Comparison of ENCODE assay signal across 16 cellular contexts in the genomic region with DNA sequence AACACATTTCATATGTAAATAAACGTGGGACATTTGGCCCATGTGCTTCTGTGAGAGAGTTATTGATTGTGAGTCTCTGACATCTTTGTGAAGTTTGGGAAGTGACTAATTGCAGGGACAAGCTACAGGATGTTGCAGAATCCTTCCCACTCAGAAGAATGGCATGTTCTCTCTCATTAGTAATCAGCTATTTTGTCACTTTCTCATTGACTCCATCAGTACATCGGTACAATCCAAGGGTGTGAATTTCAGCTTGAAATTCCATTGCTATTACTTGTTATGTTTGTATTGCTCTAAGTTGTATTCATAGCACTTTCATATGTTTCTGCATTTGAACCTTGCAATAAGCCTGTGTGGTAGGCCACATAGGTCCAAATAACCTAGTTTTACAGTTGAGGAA.
DNase-seq lines count a peak whose midpoint lies in the region; ATAC-seq lines count a peak whose summit lies in the region.
"Had no signal": no experiment of that assay in that cellular context is flagged by ENCODE, and none has a peak within 500 bp of the region (broad histone marks: within the 10 kb centered on the region; RNA-seq: fewer than 3 reads in every experiment).

No MANE protein-coding gene starts in this region.

- H3K4me1 Mint-ChIP-seq in stimulated activated memory B cell treated with anti-CD40 and anti-IgM and Interleukin-4, amounts not matched to agents 10 μg/mL and 1 μg/mL and 100 μg/mL, for 72 hours, result no peaks in the 10 kb centered on the region
- H3K4me1 Mint-ChIP-seq: activated CD8-positive, alpha-beta memory T cell treated with anti-CD3 and anti-CD28 coated beads, Interleukin-2, amount 10 ng/mL, durations not matched to agents 7 days and 5 days; activated naive CD4-positive, alpha-beta T cell treated with anti-CD3 and anti-CD28 coated beads, Interleukin-2, amount 50 U/mL, for 24 hours had no signal

- H3K9me3 ChIP-seq in SJSA1 (replicated peaks), result 0 out of 2 replicates have a peak, but pooled peaks cover 6% of the 10 kb centered on the region

- H3K4me3 ChIP-seq in SJSA1, result no peak overlapping the region

- no peak for ATAC-seq in stimulated activated memory B cell treated with anti-CD40 and anti-IgM and Interleukin-4, amounts not matched to agents 10 μg/mL and 1 μg/mL and 100 μg/mL, for 72 hours
- ATAC-seq: activated CD8-positive, alpha-beta memory T cell treated with anti-CD3 and anti-CD28 coated beads, Interleukin-2, amount 10 ng/mL, durations not matched to agents 7 days and 5 days had no signal

- H3K36me3 ChIP-seq in SJSA1, result no peaks in the 10 kb centered on the region

- H3K27ac Mint-ChIP-seq in stimulated activated memory B cell treated with anti-CD40 and anti-IgM and Interleukin-4, amounts not matched to agents 10 μg/mL and 1 μg/mL and 100 μg/mL, for 72 hours, result no peak overlapping the region
- H3K27ac Mint-ChIP-seq: activated CD8-positive, alpha-beta memory T cell treated with anti-CD3 and anti-CD28 coated beads, Interleukin-2, amount 10 ng/mL, durations not matched to agents 7 days and 5 days; activated naive CD4-positive, alpha-beta T cell treated with anti-CD3 and anti-CD28 coated beads, Interleukin-2, amount 50 U/mL, for 24 hours had no signal

- H3K36me3 Mint-ChIP-seq in stimulated activated memory B cell treated with anti-CD40 and anti-IgM and Interleukin-4, amounts not matched to agents 10 μg/mL and 1 μg/mL and 100 μg/mL, for 72 hours, result peaks cover 5% of the 10 kb centered on the region
- H3K36me3 Mint-ChIP-seq: activated CD8-positive, alpha-beta memory T cell treated with anti-CD3 and anti-CD28 coated beads, Interleukin-2, amount 10 ng/mL, durations not matched to agents 7 days and 5 days had no signal

- peak overlapping the region; percentile 62 for H3K27ac ChIP-seq in SJSA1
- H3K27ac ChIP-seq: VCaP had no signal

- H3K4me1 ChIP-seq in SJSA1 (replicated peaks), result peaks cover 16% of the 10 kb centered on the region

- H3K4me3 Mint-ChIP-seq in stimulated activated memory B cell treated with anti-CD40 and anti-IgM and Interleukin-4, amounts not matched to agents 10 μg/mL and 1 μg/mL and 100 μg/mL, for 72 hours, result no peak overlapping the region
- H3K4me3 Mint-ChIP-seq: activated CD8-positive, alpha-beta memory T cell treated with anti-CD3 and anti-CD28 coated beads, Interleukin-2, amount 10 ng/mL, durations not matched to agents 7 days and 5 days; activated naive CD4-positive, alpha-beta T cell treated with anti-CD3 and anti-CD28 coated beads, Interleukin-2, amount 50 U/mL, for 24 hours had no signal

- peaks cover 24% of the 10 kb centered on the region for H3K9me3 Mint-ChIP-seq in stimulated activated memory B cell treated with anti-CD40 and anti-IgM and Interleukin-4, amounts not matched to agents 10 μg/mL and 1 μg/mL and 100 μg/mL, for 72 hours

- DNase-seq in GM03348 (ENCODE audit: low spot score), result peak; percentile 82
- DNase-seq in SJSA1 (ENCODE audit: low read depth in 1 of 2, low spot score in 2 of 2), result peak in 1 of 2 experiments; percentile 60
- peak; percentile 59 for DNase-seq in fibroblast of peridontal ligament (ENCODE audit: extremely low read depth)
- peak; percentile 99 for DNase-seq in renal cortical epithelial cell (ENCODE audit: low read depth)
- DNase-seq in NOMO-1 (lab: John Stamatoyannopoulos, UW; ENCODE audit: unreplicated experiment in 2 of 2), result no peak
- no peak for DNase-seq in stimulated activated CD4-positive, alpha-beta T cell treated with anti-CD3 and anti-CD28 coated beads, Interleukin-12 subunit alpha, Interleukin-12 subunit beta, amount 100 ng/mL, for 4 hours
- DNase-seq in epidermal melanocyte (ENCODE audit: insufficient read length, low spot score), result no peak
- DNase-seq: activated CD8-positive, alpha-beta memory T cell treated with anti-CD3 and anti-CD28 coated beads, Interleukin-2, amount 10 ng/mL, durations not matched to agents 7 days and 5 days; midbrain; NCI-H146; NCI-H524; posterior cingulate gyrus; SHP77 treated with DMSO at 0.1 percent for 48 hours had no signal

- peaks cover 39% of the 10 kb centered on the region for H3K27me3 Mint-ChIP-seq in stimulated activated memory B cell treated with anti-CD40 and anti-IgM and Interleukin-4, amounts not matched to agents 10 μg/mL and 1 μg/mL and 100 μg/mL, for 72 hours

- no peaks in the 10 kb centered on the region for H3K27me3 ChIP-seq in SJSA1 (replicated peaks)

Comparison
In these comparisons a context has a peak if more than half of its experiments do, and no peak if none do; other contexts are left out.
1. DNase-seq: peak in GM03348 (single experiment), fibroblast of peridontal ligament (single experiment) and renal cortical epithelial cell (single experiment); none in NOMO-1 (0 of 2), stimulated activated CD4-positive, alpha-beta T cell treated with anti-CD3 and anti-CD28 coated beads, Interleukin-12 subunit alpha, Interleukin-12 subunit beta, amount 100 ng/mL, for 4 hours (single experiment) and epidermal melanocyte (single experiment).